ENCODE assay signal across 19 cellular contexts in the genomic region with DNA sequence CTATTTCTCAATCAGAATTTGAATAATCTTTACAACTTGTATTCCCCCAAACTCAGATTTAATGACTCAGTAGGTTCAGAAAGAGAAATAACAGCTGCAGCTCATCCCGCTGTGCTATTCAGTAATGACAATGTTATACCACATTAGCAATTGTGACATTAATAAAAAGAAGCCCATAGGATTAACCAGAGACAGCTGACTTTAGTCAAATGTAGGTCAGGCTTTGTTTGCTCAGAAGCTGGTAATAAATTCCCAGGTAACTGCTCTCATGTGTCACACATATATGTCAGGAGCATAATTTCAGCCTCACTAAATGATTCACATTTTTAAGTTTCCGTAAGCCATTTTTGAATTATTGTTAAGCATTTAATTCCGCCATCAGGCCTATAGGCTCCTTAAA.
DNase-seq lines count a peak whose midpoint lies in the region; ATAC-seq lines count a peak whose summit lies in the region.
"Had no signal": no experiment of that assay in that cellular context is flagged by ENCODE, and none has a peak within 500 bp of the region (broad histone marks: within the 10 kb centered on the region; RNA-seq: fewer than 3 reads in every experiment).

No MANE protein-coding gene starts in this region.

- DNase-seq in DMS153 (lab: John Stamatoyannopoulos, UW) (peak; percentile 21), DMS153 treated with DMSO at 0.1 percent for 48 hours (lab: John Stamatoyannopoulos, UW; ENCODE audit: unreplicated experiment) (no peak), NCI-H146 treated with DMSO at 0.1 percent for 48 hours (lab: John Stamatoyannopoulos, UW; ENCODE audit: unreplicated experiment) (peak; percentile 23), putamen (ENCODE audit: low spot score) (peak; percentile 9), UCSD-AML1 (lab: John Stamatoyannopoulos, UW; ENCODE audit: unreplicated experiment) (no peak), ecto neural progenitor cell (ENCODE audit: low spot score) (no peak)
- DNase-seq: AML-193; GDM1; Karpas-422; MG63; NCI-H1092; NCI-H1694 treated with DMSO at 0.1 percent for 48 hours; NCI-H2107; NCI-H226; NCI-H69; NK-92 treated with Interleukin-12 subunit alpha and Interleukin-12 subunit beta, amount 100 ng/mL, for 24 hours; Peyer's patch had no signal

- ATAC-seq in esophagus mucosa (peak; percentile 58), GM18873 (IDR thresholded peaks at IDR 0.05; ENCODE audit: low FRiP score, unreplicated experiment) (no peak)

Comparison
In these comparisons a context has a peak if more than half of its experiments do, and no peak if none do; other contexts are left out.
1. DNase-seq: peak in DMS153 (single experiment), NCI-H146 treated with DMSO at 0.1 percent for 48 hours (single experiment) and putamen (single experiment); none in DMS153 treated with DMSO at 0.1 percent for 48 hours (single experiment), UCSD-AML1 (single experiment) and ecto neural progenitor cell (single experiment).